Comparison of ENCODE assay signal across 8 cellular contexts in genomic region chr1:1435094-1435903, GRCh38. TPM values are rescaled to one million over a fixed set of nuclear protein-coding genes. Genes with fewer than 3 reads are reported as not detected.
DNase-seq lines count a peak whose midpoint lies in the region; ATAC-seq, FAIRE-seq and TF ChIP-seq lines count a peak whose summit lies in the region.

TSS of gene VWA1 (plus strand) at chr1:1435690. CDS start at chr1:1435749, 59 bp downstream.

- TSS peak; percentile 30 for BruUV-seq in HepG2 (replicated peaks; lab: Mats Ljungman, UMichigan)

- no peak; a peak in 1 of 4 replicates for TF ChIP-seq POLR2A in HepG2 (IDR thresholded peaks at IDR 0.05; ENCODE audit: insufficient read depth in 1 of 2, low read depth in 2 of 2, low read length in 2 of 2)

- ATAC-seq in HepG2 (no peak), GM18520 (IDR thresholded peaks at IDR 0.05; ENCODE audit: unreplicated experiment) (no peak), GM21786 (IDR thresholded peaks at IDR 0.05; ENCODE audit: unreplicated experiment) (no peak)

- in situ Hi-C loops in HepG2 (cut with HindIII; ENCODE audit: extremely low pct_ligation_motif_present, low pct_unique_long_range_greater_than_20kb) = loop anchor here (5.0 kb wide), 1 partner anchor 33 kb away; no protein-coding TSS in a partner anchor

- H3K9ac ChIP-seq in HepG2 (ENCODE audit: insufficient read depth, low read depth, low read length) = peak within 1 kb of the TSS; percentile 85

- TF ChIP-seq RAD21 in HepG2 (CRISPR knock-in tag; IDR thresholded peaks at IDR 0.05) = no peak

- CTCF ChIA-PET in HepG2 (lab: Yijun Ruan, JAX; ENCODE audit: low intra/inter-chr PET ratio, low total read pairs) = no interaction called here

- H3K4me1 ChIP-seq in HepG2 (ENCODE audit: insufficient read depth, low read length) = peaks cover 53% of the 10 kb centered on the region

- H3K27ac ChIP-seq in dorsolateral prefrontal cortex (peak within 1 kb of the TSS; percentile 78 to 100 (median 97)), HepG2 (ENCODE audit: extremely low read length, insufficient read depth, low read length) (peak within 1 kb of the TSS; percentile 94)

- H3K79me2 ChIP-seq in HepG2 (ENCODE audit: insufficient read depth, low read length) = peaks cover 31% of the 10 kb centered on the region

- TF ChIP-seq CTCF in dorsolateral prefrontal cortex (IDR thresholded peaks at IDR 0.05 in 54 of 56, conservative IDR thresholded peaks at IDR 0.05 in 2 of 56; ENCODE audit: low read depth in 1 of 56, partially characterized antibody in 56 of 56) (peak in 1 of 56 donors; percentile 6), HepG2 (CRISPR knock-in tag; IDR thresholded peaks at IDR 0.05) (peak; percentile 14; the same call in 1 of the 2 replicates)

- peaks cover 0 to under 1% of the 10 kb centered on the region in 2 experiments; a peak in 1 of 5 replicates for H3K36me3 ChIP-seq in HepG2 (replicated peaks in 1 of 2; ENCODE audit: control insufficient read depth in 1 of 2, insufficient read depth in 2 of 2, low read length in 2 of 2)

- intact Hi-C loops in dorsolateral prefrontal cortex (cut with DNase I) = loop anchor here in 1 of 2 donors (5.0 kb wide), 1 partner anchor 33 kb away; no protein-coding TSS in a partner anchor
- intact Hi-C loops in HepG2 (cut with micrococcal nuclease; ENCODE audit: unreplicated experiment) = no loop called here

- TF ChIP-seq EP300 in HepG2 (IDR thresholded peaks at IDR 0.05; ENCODE audit: low read depth in 2 of 2, low read length in 2 of 2) = no peak
- TF ChIP-seq EP300 in HepG2 (CRISPR knock-in tag; IDR thresholded peaks at IDR 0.05; ENCODE audit: borderline replicate concordance) = no peak

- DNase-seq in EH (ENCODE audit: low read depth) (peak; percentile 70), LoVo (ENCODE audit: low spot score) (peak; percentile 34), dorsolateral prefrontal cortex (peak in 8 of 10 donors; percentile 53 to 86 (median 72)), HepG2 (ENCODE audit: low spot score) (no peak)
- peak; percentile 67 to 72 for DNase-seq in activated CD4-positive, alpha-beta T cell treated with anti-CD3 and anti-CD28 coated beads, Interleukin-2, amount 50 U/mL, for 48 hours
- peak; percentile 71 for DNase-seq in stimulated activated CD4-positive, alpha-beta T cell treated with anti-CD3 and anti-CD28 coated beads, Interleukin-4, amount 100 ng/mL, for 1 hour

- no peaks in the 10 kb centered on the region for H3K27me3 ChIP-seq in dorsolateral prefrontal cortex
- no peaks in the 10 kb centered on the region for H3K27me3 ChIP-seq in HepG2 (ENCODE audit: control insufficient read depth in 1 of 2, insufficient read depth in 2 of 2, low read length in 2 of 2)

- under 1% methylated on average over 24 of the region's 91 CpGs for WGBS in HepG2 (ENCODE audit: low lambda C conversion rate)

- peak within 1 kb of the TSS; percentile 94 for H3K4me2 ChIP-seq in HepG2 (ENCODE audit: low read depth, low read length)

- H3K9me3 ChIP-seq in HepG2 (ENCODE audit: low read length) = no peaks in the 10 kb centered on the region

- H4K20me1 ChIP-seq in HepG2 (ENCODE audit: insufficient read depth, low read length) = no peaks in the 10 kb centered on the region

- POLR2A ChIA-PET in HepG2 (lab: Yijun Ruan, JAX) = interaction anchor here (2.7 to 11.0 kb wide), 6 partner anchors 9 to 243 kb away, joined by 8 to 355 read pairs (median 38); partner anchors contain the start of genes ANKRD65, CCNL2 and MRPL20

- no peak for FAIRE-seq in HepG2 (lab: Jason Lieb, UNC)

- H2AFZ ChIP-seq in HepG2 (ENCODE audit: low read length) = no peak within 1 kb of the TSS

- H3K4me3 ChIP-seq in dorsolateral prefrontal cortex (peak within 1 kb of the TSS; percentile 39 to 82 (median 67)), HepG2 (replicated peaks in 1 of 3; ENCODE audit: insufficient read depth in 1 of 3, low read depth in 2 of 3, low read length in 3 of 3) (peak within 1 kb of the TSS; percentile 72 to 88 (median 84))

TF ChIP-seq in HepG2, 621 proteins besides CTCF, POLR2A, EP300 and RAD21 (continues in another document):
- no peak for TF ChIP-seq HOXD1 (CRISPR knock-in tag; IDR thresholded peaks at IDR 0.05)
- TF ChIP-seq GLMP (CRISPR knock-in tag; IDR thresholded peaks at IDR 0.05; ENCODE audit: borderline replicate concordance) = no peak
- TF ChIP-seq KLF12 (CRISPR knock-in tag; IDR thresholded peaks at IDR 0.05; ENCODE audit: borderline replicate concordance) = 0 out of 2 replicates have a peak, but pooled peaks have one; percentile 32
- no peak for TF ChIP-seq KDM6A (CRISPR knock-in tag; IDR thresholded peaks at IDR 0.05; ENCODE audit: low read depth)
- no peak for TF ChIP-seq FOSL2 (CRISPR knock-in tag; IDR thresholded peaks at IDR 0.05)
- no peak for TF ChIP-seq MYPOP (CRISPR knock-in tag; IDR thresholded peaks at IDR 0.05)
- TF ChIP-seq CHD2 (IDR thresholded peaks at IDR 0.05; ENCODE audit: low read depth, low read length) = no peak
- 0 out of 2 replicates have a peak, but pooled peaks have one; percentile 68 for TF ChIP-seq ZNF619 (CRISPR knock-in tag; IDR thresholded peaks at IDR 0.05)
- no peak for TF ChIP-seq FOSL1 (CRISPR knock-in tag; IDR thresholded peaks at IDR 0.05; ENCODE audit: borderline replicate concordance)
- no peak for TF ChIP-seq SP5 (CRISPR knock-in tag; IDR thresholded peaks at IDR 0.05; ENCODE audit: borderline replicate concordance, low read depth)
- no peak for TF ChIP-seq MLLT10 (CRISPR knock-in tag; IDR thresholded peaks at IDR 0.05)
- TF ChIP-seq RBAK (CRISPR knock-in tag; IDR thresholded peaks at IDR 0.05) = no peak
- peak; percentile 64 for TF ChIP-seq SPEN (CRISPR knock-in tag; IDR thresholded peaks at IDR 0.05; ENCODE audit: low read depth)
- no peak for TF ChIP-seq XBP1 (CRISPR knock-in tag; IDR thresholded peaks at IDR 0.05)
- TF ChIP-seq SOX6 (IDR thresholded peaks at IDR 0.05) = no peak
- peak; percentile 8; the same call in 1 of the 2 replicates for TF ChIP-seq SOX6 (CRISPR knock-in tag; IDR thresholded peaks at IDR 0.05)
- TF ChIP-seq ZFP36L1 (CRISPR knock-in tag; IDR thresholded peaks at IDR 0.05) = no peak

RNA-seq across cellular contexts. Expression of gene VWA1, which starts in this region (rescaled TPM):
- total RNA-seq in dorsolateral prefrontal cortex (100 to 1,000 TPM in 33 of 120 experiments, 10 to 100 TPM in 87; 27.4 to 258 (median 73.3) TPM), HepG2 (2016; rRNA removed; fragmentation: Illumina TruSeq; extraction: Trizol) (25.1 and 57.5 TPM in 2 replicates)
- total RNA-seq in HepG2 (2016; cell fraction: cytosol; rRNA removed; fragmentation: Illumina TruSeq; extraction: Trizol; ENCODE audit: low read depth) = 4.5 and 4.7 TPM in 2 replicates
- 23.6 and 57.6 TPM in 2 replicates for total RNA-seq in HepG2 (2016; cell fraction: insoluble cytoplasmic fraction; rRNA removed; fragmentation: Illumina TruSeq; extraction: Trizol)
- 12.5 and 16.0 TPM in 2 replicates for total RNA-seq in HepG2 (2016; cell fraction: membrane; rRNA removed; fragmentation: Illumina TruSeq; extraction: Trizol)
- 51.4 and 68.6 TPM in 2 replicates for total RNA-seq in HepG2 (2016; cell fraction: nucleus; rRNA removed; fragmentation: Illumina TruSeq; extraction: Trizol)
- polyA plus RNA-seq in HepG2 (2011; rRNA removed) = 40.9 and 61.3 TPM in 2 replicates
- 31.3 and 57.3 TPM in 2 replicates for polyA plus RNA-seq in HepG2 (2011; cell fraction: cytosol; rRNA removed)
- 80.8 and 81.7 TPM in 2 replicates for polyA plus RNA-seq in HepG2 (2011; cell fraction: nucleus; rRNA removed)
- 28.6 and 31.7 TPM in 2 replicates for polyA plus RNA-seq in HepG2 (2012)
- polyA plus RNA-seq in HepG2 (2016; cell fraction: cytosol; fragmentation: Illumina TruSeq; extraction: Trizol; ENCODE audit: low read depth) = 6.7 and 8.2 TPM in 2 replicates
- polyA plus RNA-seq in HepG2 (2016; cell fraction: insoluble cytoplasmic fraction; fragmentation: Illumina TruSeq; extraction: Trizol; ENCODE audit: low read depth) = 32.1 and 34.9 TPM in 2 replicates
- polyA plus RNA-seq in HepG2 (2016; cell fraction: membrane; fragmentation: Illumina TruSeq; extraction: Trizol; ENCODE audit: low read depth) = 16.7 and 17.0 TPM in 2 replicates
- 140 and 151 TPM in 2 replicates for polyA plus RNA-seq in HepG2 (2016; cell fraction: nucleus; fragmentation: Illumina TruSeq; extraction: Trizol; ENCODE audit: insufficient read depth, low read depth)
- polyA minus RNA-seq in HepG2 (2011; rRNA and poly(A)+ RNA removed; ENCODE audit: low replicate concordance) = 0.05 and 92.8 TPM in 2 replicates
- polyA minus RNA-seq in HepG2 (2011; cell fraction: cytosol; rRNA and poly(A)+ RNA removed) = 48.6 and 49.4 TPM in 2 replicates
- 12.6 and 15.8 TPM in 2 replicates for polyA minus RNA-seq in HepG2 (2011; cell fraction: nucleus; rRNA and poly(A)+ RNA removed)
